In the genomic region with DNA sequence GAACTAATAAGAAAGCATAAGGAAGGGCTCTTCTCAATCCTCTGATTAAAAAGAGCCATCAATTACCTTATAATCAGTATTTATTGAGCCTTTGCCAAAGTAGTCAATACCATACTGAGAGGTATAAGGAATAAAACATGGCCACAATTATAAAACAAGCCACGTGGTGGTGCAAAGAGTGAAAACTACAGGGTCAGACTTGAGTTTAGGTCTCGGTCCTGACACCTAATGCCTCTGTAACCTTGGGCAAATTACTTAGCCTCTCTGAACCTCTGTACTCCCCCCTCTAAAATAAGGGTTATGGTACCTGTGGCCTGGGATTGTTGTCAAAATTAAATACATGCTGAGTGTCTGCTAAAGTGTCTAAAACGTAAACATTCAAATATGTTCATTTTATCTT, we compare ENCODE assay signal across 27 cellular contexts. TPM values are rescaled to one million over a fixed set of nuclear protein-coding genes. Genes with fewer than 3 reads are reported as not detected.
DNase-seq lines count a peak whose midpoint lies in the region; ATAC-seq and TF ChIP-seq lines count a peak whose summit lies in the region.
"Had no signal": no experiment of that assay in that cellular context is flagged by ENCODE, and none has a peak within 500 bp of the region (broad histone marks: within the 10 kb centered on the region; RNA-seq: fewer than 3 reads in every experiment).

No MANE protein-coding gene starts in this region.

- no peaks in the 10 kb centered on the region for H3K9me3 Mint-ChIP-seq in endodermal cell

- H4K20me1 ChIP-seq in PC-3 (ENCODE audit: low read length) = no peaks in the 10 kb centered on the region

- H3K4me3 ChIP-seq in PC-3 (ENCODE audit: low read length) (no peak overlapping the region), endodermal cell (ENCODE audit: low read length) (no peak overlapping the region), transverse colon (no peak overlapping the region)
- H3K4me3 ChIP-seq: MG63, PC-9 had no signal

- no peak overlapping the region for H3K4me3 Mint-ChIP-seq in endodermal cell
- H3K4me3 Mint-ChIP-seq: CD14-positive monocyte, T-helper 17 cell had no signal

- no peak for TF ChIP-seq EP300 in transverse colon (IDR thresholded peaks at IDR 0.05; ENCODE audit: low read depth)

- DNase-seq in DMS 273 (lab: John Stamatoyannopoulos, UW; ENCODE audit: unreplicated experiment) = peak; percentile 17
- DNase-seq in DMS 273 treated with DMSO at 0.1 percent for 48 hours (lab: John Stamatoyannopoulos, UW) = no peak
- peak; percentile 13 for DNase-seq in PC-3
- DNase-seq in endodermal cell = no peak
- DNase-seq in NCI-H1417 (lab: John Stamatoyannopoulos, UW) = no peak
- no peak for DNase-seq in SK-N-DZ (ENCODE audit: low spot score)
- no peak for DNase-seq in transverse colon
- DNase-seq: DMS153, GF-D8, H7, IMR-90, Karpas-422, MG63, NCI-H1092, NCI-H146, NCI-H2029 treated with DMSO at 0.1 percent for 48 hours, NCI-H2171 treated with DMSO at 0.1 percent for 48 hours, NCI-H446 treated with DMSO at 0.1 percent for 48 hours, NCI-H748 treated with DMSO at 0.1 percent for 48 hours, PC-9, T-helper 17 cell had no signal

- H3K4me1 ChIP-seq in PC-3 (ENCODE audit: insufficient read depth, low read length) = peaks cover 4% of the 10 kb centered on the region
- no peaks in the 10 kb centered on the region for H3K4me1 ChIP-seq in endodermal cell (ENCODE audit: control insufficient read depth, insufficient read depth, low read length)
- H3K4me1 ChIP-seq in transverse colon = peaks cover 2 to 17% (median 5%) of the 10 kb centered on the region in 4 donors

- H3K4me2 ChIP-seq in PC-3 (ENCODE audit: low read length) = no peak overlapping the region
- H3K4me2 ChIP-seq: PC-9 had no signal

- BruUV-seq in PC-3 (replicated peaks; lab: Mats Ljungman, UMichigan) = no TSS peak

- H3K9ac ChIP-seq in PC-3 (ENCODE audit: low read length) = no peak overlapping the region
- no peak overlapping the region for H3K9ac ChIP-seq in endodermal cell (ENCODE audit: extremely low read depth, low read length, poor library complexity, severe bottlenecking)

- H2AFZ ChIP-seq in PC-3 (ENCODE audit: low read length) = no peak overlapping the region
- H2AFZ ChIP-seq: PC-9 had no signal

- CTCF ChIA-PET in PC-3 (lab: Charles Lee) = no interaction called here

- H3K27ac Mint-ChIP-seq in endodermal cell = no peak overlapping the region
- H3K27ac Mint-ChIP-seq: CD14-positive monocyte, T-helper 17 cell had no signal

- H3K27me3 ChIP-seq in PC-3 (ENCODE audit: low read length) = 0 out of 2 replicates have a peak, but pooled peaks cover 1% of the 10 kb centered on the region
- H3K27me3 ChIP-seq in endodermal cell (ENCODE audit: control insufficient read depth, insufficient read depth, low read length, poor library complexity, severe bottlenecking) = peaks cover 12% of the 10 kb centered on the region
- H3K27me3 ChIP-seq in transverse colon = peaks cover 6% of the 10 kb centered on the region
- H3K27me3 ChIP-seq: MG63 had no signal

- 0 out of 2 replicates have a peak, but pooled peaks have one; percentile 40 for ATAC-seq in PC-3
- ATAC-seq in GM21390 (IDR thresholded peaks at IDR 0.05; ENCODE audit: unreplicated experiment) = no peak
- ATAC-seq: T-helper 17 cell had no signal

- TF ChIP-seq CTCF in PC-3 (conservative IDR thresholded peaks at IDR 0.05; ENCODE audit: low read depth, low read length) = peak; percentile 36
- TF ChIP-seq CTCF in endodermal cell (conservative IDR thresholded peaks at IDR 0.05) = peak; percentile 19
- no peak for TF ChIP-seq CTCF in transverse colon (IDR thresholded peaks at IDR 0.05)

- H3F3A ChIP-seq in PC-3 (ENCODE audit: low read length, unreplicated experiment) = no peaks in the 10 kb centered on the region

- WGBS in endodermal cell (ENCODE audit: insufficient coverage in 1 of 2, insufficient read length in 1 of 2), 2 experiments = 63 to 76% methylated on average over 2 to 3 of the region's 3 CpGs
- 44 to 61% methylated on average over 3 of the region's 3 CpGs for WGBS in transverse colon (ENCODE audit: low coverage in 1 of 2), 2 donors

- H3K4me1 Mint-ChIP-seq in endodermal cell = peaks cover 2% of the 10 kb centered on the region

- POLR2A ChIA-PET in PC-3 (lab: Charles Lee; ENCODE audit: unreplicated experiment) = no interaction called here

- H3K79me2 ChIP-seq in PC-3 (ENCODE audit: low read length) = no peaks in the 10 kb centered on the region

- H3K36me3 Mint-ChIP-seq in endodermal cell (ENCODE audit: low read depth) = no peaks in the 10 kb centered on the region
- H3K36me3 Mint-ChIP-seq: CD14-positive monocyte had no signal

- H3K27ac ChIP-seq in PC-3 (ENCODE audit: low read length) (no peak overlapping the region), endodermal cell (ENCODE audit: low read depth, low read length) (no peak overlapping the region), transverse colon (no peak overlapping the region)
- H3K27ac ChIP-seq: 22Rv1, PC-9, RWPE1 had no signal

- intact Hi-C loops in PC-3 (cut with micrococcal nuclease) = loop anchor here (1.0 kb wide), 1 partner anchor 21 kb away; no protein-coding TSS in a partner anchor
- intact Hi-C loops in transverse colon (cut with DNase I; ENCODE audit: low total_unique reads) = no loop called here

- no peaks in the 10 kb centered on the region for H3K9me2 ChIP-seq in PC-3 (replicated peaks; ENCODE audit: low read length)

- no peaks in the 10 kb centered on the region for H3K9me3 ChIP-seq in PC-3 (ENCODE audit: low read length)
- H3K9me3 ChIP-seq in endodermal cell (ENCODE audit: control insufficient read depth, low read length) = no peaks in the 10 kb centered on the region
- H3K9me3 ChIP-seq in transverse colon = no peaks in the 10 kb centered on the region
- H3K9me3 ChIP-seq: MG63 had no signal

- TF ChIP-seq POLR2A in transverse colon (IDR thresholded peaks at IDR 0.05) = no peak

- H3K36me3 ChIP-seq in PC-3 (ENCODE audit: low read depth, low read length) (no peaks in the 10 kb centered on the region), endodermal cell (ENCODE audit: control insufficient read depth, insufficient read depth, low read length) (no peaks in the 10 kb centered on the region), transverse colon (no peaks in the 10 kb centered on the region)
- H3K36me3 ChIP-seq: MG63 had no signal

- in situ Hi-C loops in transverse colon (cut with MboI; ENCODE audit: low pct_ligation_motif_present in 1 of 4, low pct_unique_long_range_greater_than_20kb in 1 of 4, low sequenced_read_pairs in 3 of 4) = no loop called here

- H3K27me3 Mint-ChIP-seq in endodermal cell (ENCODE audit: insufficient read depth) = peaks cover 45% of the 10 kb centered on the region

RNA-seq across cellular contexts. Expression of a gene that starts 11.8 kb away (rescaled TPM):
- total RNA-seq in PC-3 (2014; rRNA removed) (not detected in 2 replicates), endodermal cell (not detected), transverse colon (10 to 100 TPM in 1 of 4 donors, 1 to 10 TPM in 2, under 1 TPM in 1; 0.20 to 19.8 (median 3.7) TPM)
- not detected for polyA plus RNA-seq in endodermal cell (2013, experiment 1 of 2)
- not detected for polyA plus RNA-seq in endodermal cell (2013, experiment 2 of 2)
- not detected in 2 replicates for polyA plus RNA-seq in SK-N-DZ (2014; cell fraction: cytosol; rRNA removed)
- polyA plus RNA-seq in SK-N-DZ (2014; cell fraction: nucleus; rRNA removed) = not detected in 2 replicates
- total RNA-seq: H7, HT1080, IMR-90, PC-9 had no signal
- polyA plus RNA-seq: AG04450, CD14-positive monocyte, IMR-90 had no signal

RNA-seq across cellular contexts. Expression of a gene that starts 13.3 kb away (rescaled TPM):
- total RNA-seq in PC-3 (2014; rRNA removed) = not detected in 2 replicates
- not detected for total RNA-seq in endodermal cell
- polyA plus RNA-seq in endodermal cell (2013, experiment 1 of 2) = not detected
- not detected for polyA plus RNA-seq in endodermal cell (2013, experiment 2 of 2)
- 0.08 TPM in 1 of 2 replicates, not detected in the other for polyA plus RNA-seq in SK-N-DZ (2014; cell fraction: cytosol; rRNA removed)
- 0.09 TPM in 1 of 2 replicates, not detected in the other for polyA plus RNA-seq in SK-N-DZ (2014; cell fraction: nucleus; rRNA removed)
- 10 to 100 TPM in 2 of 4 donors, 1 to 10 TPM in 1, under 1 TPM in 1; 0.40 to 14.8 (median 7.0) TPM for total RNA-seq in transverse colon
- total RNA-seq: H7, HT1080, IMR-90, PC-9 had no signal
- polyA plus RNA-seq: AG04450, CD14-positive monocyte, IMR-90 had no signal

RNA-seq across cellular contexts. Expression of a gene that starts 14.1 kb away (rescaled TPM):
- total RNA-seq in PC-3 (2014; rRNA removed) (not detected in 2 replicates), endodermal cell (not detected), transverse colon (10 to 100 TPM in 3 of 4 donors, 1 to 10 TPM in 1; 5.8 to 90.7 (median 51.8) TPM)
- polyA plus RNA-seq in endodermal cell (2013, experiment 1 of 2) = not detected
- not detected for polyA plus RNA-seq in endodermal cell (2013, experiment 2 of 2)
- not detected in 2 replicates for polyA plus RNA-seq in SK-N-DZ (2014; cell fraction: cytosol; rRNA removed)
- not detected in 2 replicates for polyA plus RNA-seq in SK-N-DZ (2014; cell fraction: nucleus; rRNA removed)
- total RNA-seq: H7, HT1080, IMR-90, PC-9, T-helper 17 cell had no signal
- polyA plus RNA-seq: AG04450, CD14-positive monocyte, IMR-90 had no signal

RNA-seq across cellular contexts. Expression of a gene that starts 36.3 kb away (rescaled TPM):
- total RNA-seq in PC-3 (2014; rRNA removed) = 0.11 and 0.52 TPM in 2 replicates
- not detected for total RNA-seq in endodermal cell
- polyA plus RNA-seq in endodermal cell (2013, experiment 1 of 2) = not detected
- polyA plus RNA-seq in endodermal cell (2013, experiment 2 of 2) = not detected
- not detected in 2 replicates for polyA plus RNA-seq in SK-N-DZ (2014; cell fraction: cytosol; rRNA removed)
- polyA plus RNA-seq in SK-N-DZ (2014; cell fraction: nucleus; rRNA removed) = not detected in 2 replicates
- 100 to 1,000 TPM in 2 of 4 donors, 10 to 100 TPM in 1, 1 to 10 TPM in 1; 3.4 to 221 (median 151) TPM for total RNA-seq in transverse colon
- total RNA-seq: H7, IMR-90, PC-9, T-helper 17 cell had no signal
- polyA plus RNA-seq: AG04450, CD14-positive monocyte, IMR-90 had no signal

Comparison
In these comparisons a context has a peak if more than half of its experiments do, and no peak if none do; other contexts are left out.
1. DNase-seq: peak in DMS 273 (single experiment) and PC-3 (single experiment); none in DMS 273 treated with DMSO at 0.1 percent for 48 hours (single experiment), endodermal cell (single experiment), NCI-H1417 (0 of 3), SK-N-DZ (single experiment) and transverse colon (single experiment).
2. CTCF ChIP-seq: peak in PC-3 (single experiment) and endodermal cell (single experiment); none in transverse colon (0 of 5).